In genomic region chrX:132022115-132022862, GRCh38 we compare ENCODE assay signal across 8 cellular contexts. TPM values are rescaled to one million over a fixed set of nuclear protein-coding genes. Genes with fewer than 3 reads are reported as not detected.
A peak's percentile ranks its signal among the peaks of the same experiment; 100 is the strongest.
DNase-seq lines count a peak whose midpoint lies in the region; ATAC-seq lines count a peak whose summit lies in the region.

No MANE protein-coding gene starts in this region.

- no peaks in the 10 kb centered on the region for H3K27me3 Mint-ChIP-seq in stimulated activated naive CD8-positive, alpha-beta T cell treated with anti-CD3 and anti-CD28 coated beads, Interleukin-15, Interleukin-2, amounts not matched to agents 100 ng/mL and 50 ng/mL, for 24 hours
- H3K27me3 Mint-ChIP-seq in activated naive CD4-positive, alpha-beta T cell treated with anti-CD3 and anti-CD28 coated beads for 36 hours (ENCODE audit: low read depth), result no peaks in the 10 kb centered on the region
- peaks cover 0 to 3% of the 10 kb centered on the region in 2 donors for H3K27me3 Mint-ChIP-seq in stimulated activated naive B cell treated with anti-CD40 and anti-IgM and Interleukin-4, amounts not matched to agents 10 μg/mL and 1 μg/mL and 100 μg/mL, for 72 hours

- peak overlapping the region; percentile 93 for H3K4me3 Mint-ChIP-seq in stimulated activated naive CD8-positive, alpha-beta T cell treated with anti-CD3 and anti-CD28 coated beads, Interleukin-15, Interleukin-2, amounts not matched to agents 100 ng/mL and 50 ng/mL, for 24 hours
- H3K4me3 Mint-ChIP-seq in activated naive CD4-positive, alpha-beta T cell treated with anti-CD3 and anti-CD28 coated beads for 36 hours, result peak overlapping the region; percentile 91
- H3K4me3 Mint-ChIP-seq in stimulated activated naive B cell treated with anti-CD40 and anti-IgM and Interleukin-4, amounts not matched to agents 10 μg/mL and 1 μg/mL and 100 μg/mL, for 72 hours, result peak overlapping the region; percentile 89 to 95

- no peaks in the 10 kb centered on the region for H3K27me3 ChIP-seq in right cardiac atrium (ENCODE audit: control insufficient read depth, insufficient read depth)

- peaks cover 2% of the 10 kb centered on the region for H3K4me1 ChIP-seq in right cardiac atrium (ENCODE audit: control insufficient read depth, insufficient read depth, low read length)

- no peak overlapping the region for H3K27ac ChIP-seq in right cardiac atrium (ENCODE audit: low read length)

- H3K27ac Mint-ChIP-seq in stimulated activated naive CD8-positive, alpha-beta T cell treated with anti-CD3 and anti-CD28 coated beads, Interleukin-15, Interleukin-2, amounts not matched to agents 100 ng/mL and 50 ng/mL, for 24 hours, result peak overlapping the region; percentile 93
- H3K27ac Mint-ChIP-seq in activated naive CD4-positive, alpha-beta T cell treated with anti-CD3 and anti-CD28 coated beads for 36 hours, result peak overlapping the region; percentile 91
- peak overlapping the region; percentile 96 for H3K27ac Mint-ChIP-seq in stimulated activated naive B cell treated with anti-CD40 and anti-IgM and Interleukin-4, amounts not matched to agents 10 μg/mL and 1 μg/mL and 100 μg/mL, for 72 hours

- no peaks in the 10 kb centered on the region for H3K9me3 ChIP-seq in right cardiac atrium (ENCODE audit: control insufficient read depth, low read length)

- CTCF ChIA-PET in activated naive CD4-positive, alpha-beta T cell treated with anti-CD3 and anti-CD28 coated beads for 36 hours (lab: Charles Lee), result interaction anchor here (0.6 to 1.4 kb wide), 5 partner anchors 46 to 194 kb away, joined by 3 to 4 read pairs (median 3); no protein-coding TSS in a partner anchor

- H3K4me1 Mint-ChIP-seq in stimulated activated naive CD8-positive, alpha-beta T cell treated with anti-CD3 and anti-CD28 coated beads, Interleukin-15, Interleukin-2, amounts not matched to agents 100 ng/mL and 50 ng/mL, for 24 hours (ENCODE audit: low read depth), result peaks cover 43% of the 10 kb centered on the region
- peaks cover 30% of the 10 kb centered on the region for H3K4me1 Mint-ChIP-seq in activated naive CD4-positive, alpha-beta T cell treated with anti-CD3 and anti-CD28 coated beads for 36 hours (ENCODE audit: low read depth)
- H3K4me1 Mint-ChIP-seq in stimulated activated naive B cell treated with anti-CD40 and anti-IgM and Interleukin-4, amounts not matched to agents 10 μg/mL and 1 μg/mL and 100 μg/mL, for 72 hours, result peaks cover 8 to 21% of the 10 kb centered on the region in 2 donors

- DNase-seq in stimulated activated naive CD8-positive, alpha-beta T cell treated with anti-CD3 and anti-CD28 coated beads, Interleukin-15, Interleukin-2, amounts not matched to agents 100 U/mL and 50 U/mL, for 24 hours, result no peak
- peak; percentile 20 for DNase-seq in HT1080 (ENCODE audit: low read depth)
- peak; percentile 26 for DNase-seq in activated naive CD4-positive, alpha-beta T cell treated with anti-CD3 and anti-CD28 coated beads for 36 hours
- no peak for DNase-seq in right cardiac atrium
- no peak for DNase-seq in stimulated activated naive B cell treated with anti-CD40 and anti-IgM and Interleukin-4, amounts not matched to agents 10 μg/mL and 1 μg/mL and 100 μg/mL, for 72 hours
- no peak for DNase-seq in NCI-H1092 treated with DMSO at 0.1 percent for 48 hours (lab: John Stamatoyannopoulos, UW)
- no peak for DNase-seq in NCI-H1436 treated with DMSO at 0.1 percent for 48 hours (lab: John Stamatoyannopoulos, UW)

- ATAC-seq in stimulated activated naive CD8-positive, alpha-beta T cell treated with anti-CD3 and anti-CD28 coated beads, Interleukin-15, Interleukin-2, amounts not matched to agents 100 U/mL and 50 U/mL, for 24 hours, result no peak
- ATAC-seq in right cardiac atrium, result peak in 1 of 2 donors; percentile 21
- peak; percentile 2 to 13 for ATAC-seq in stimulated activated naive B cell treated with anti-CD40 and anti-IgM and Interleukin-4, amounts not matched to agents 10 μg/mL and 1 μg/mL and 100 μg/mL, for 72 hours (replicated peaks)

- H3K36me3 Mint-ChIP-seq in stimulated activated naive CD8-positive, alpha-beta T cell treated with anti-CD3 and anti-CD28 coated beads, Interleukin-15, Interleukin-2, amounts not matched to agents 100 ng/mL and 50 ng/mL, for 24 hours (ENCODE audit: low read depth), result peaks cover 9% of the 10 kb centered on the region
- H3K36me3 Mint-ChIP-seq in activated naive CD4-positive, alpha-beta T cell treated with anti-CD3 and anti-CD28 coated beads for 36 hours (ENCODE audit: low read depth), result peaks cover 3% of the 10 kb centered on the region
- H3K36me3 Mint-ChIP-seq in stimulated activated naive B cell treated with anti-CD40 and anti-IgM and Interleukin-4, amounts not matched to agents 10 μg/mL and 1 μg/mL and 100 μg/mL, for 72 hours, result peaks cover under 1 to 3% of the 10 kb centered on the region in 2 donors

- intact Hi-C loops in activated naive CD4-positive, alpha-beta T cell treated with anti-CD3 and anti-CD28 coated beads for 36 hours (cut with micrococcal nuclease), result loop anchor here (1.0 to 10.0 kb wide), 8 partner anchors 35 to 1937 kb away; partner anchors contain the start of genes MBNL3 and RAP2C
- intact Hi-C loops in right cardiac atrium (cut with DNase I), result no loop called here

- peak overlapping the region; percentile 59 for H3K4me3 ChIP-seq in right cardiac atrium (ENCODE audit: low read length)

- H3K9me3 Mint-ChIP-seq in stimulated activated naive CD8-positive, alpha-beta T cell treated with anti-CD3 and anti-CD28 coated beads, Interleukin-15, Interleukin-2, amounts not matched to agents 100 ng/mL and 50 ng/mL, for 24 hours, result no peaks in the 10 kb centered on the region
- no peaks in the 10 kb centered on the region for H3K9me3 Mint-ChIP-seq in activated naive CD4-positive, alpha-beta T cell treated with anti-CD3 and anti-CD28 coated beads for 36 hours
- H3K9me3 Mint-ChIP-seq in stimulated activated naive B cell treated with anti-CD40 and anti-IgM and Interleukin-4, amounts not matched to agents 10 μg/mL and 1 μg/mL and 100 μg/mL, for 72 hours, result no peaks in the 10 kb centered on the region

- 8% methylated on average over 19 of the region's 19 CpGs for WGBS in right cardiac atrium

RNA-seq across cellular contexts. Expression of gene STK26, which starts 0.8 kb away (rescaled TPM):
- total RNA-seq in HT1080 (2014; rRNA removed; shearing (Covaris generic)), result 25.2 and 26.3 TPM in 2 replicates
- 25.7 and 31.5 TPM in 2 replicates for polyA plus RNA-seq in HT1080 (2015; cell fraction: cytosol; rRNA removed)
- polyA plus RNA-seq in HT1080 (2015; cell fraction: nucleus; rRNA removed), result 35.7 and 40.5 TPM in 2 replicates
- 10 to 100 TPM; 54.0 to 55.6 TPM for total RNA-seq in activated naive CD4-positive, alpha-beta T cell treated with anti-CD3 and anti-CD28 coated beads for 36 hours
- 1 to 10 TPM; 1.1 to 2.2 (median 1.8) TPM for total RNA-seq in right cardiac atrium
- 0.86 TPM for polyA plus RNA-seq in right cardiac atrium

Comparison
In these comparisons a context has a peak if more than half of its experiments do, and no peak if none do; other contexts are left out.
1. DNase-seq: peak in HT1080 (single experiment) and activated naive CD4-positive, alpha-beta T cell treated with anti-CD3 and anti-CD28 coated beads for 36 hours (single experiment); none in stimulated activated naive CD8-positive, alpha-beta T cell treated with anti-CD3 and anti-CD28 coated beads, Interleukin-15, Interleukin-2, amounts not matched to agents 100 U/mL and 50 U/mL, for 24 hours (single experiment), right cardiac atrium (0 of 3), stimulated activated naive B cell treated with anti-CD40 and anti-IgM and Interleukin-4, amounts not matched to agents 10 μg/mL and 1 μg/mL and 100 μg/mL, for 72 hours (single experiment), NCI-H1092 treated with DMSO at 0.1 percent for 48 hours (single experiment) and NCI-H1436 treated with DMSO at 0.1 percent for 48 hours (single experiment).
2. Peak in every context shown above with its lines, with median percentiles within 50 percentile points of each other: H3K27ac Mint-ChIP-seq and H3K4me3 Mint-ChIP-seq.